In genomic region chr18:374735-375168, GRCh38 we compare ENCODE assay signal across 13 cellular contexts.
DNase-seq lines count a peak whose midpoint lies in the region; ATAC-seq and TF ChIP-seq lines count a peak whose summit lies in the region.
"Had no signal": no experiment of that assay in that cellular context is flagged by ENCODE, and none has a peak within 500 bp of the region (broad histone marks: within the 10 kb centered on the region; RNA-seq: fewer than 3 reads in every experiment).

No MANE protein-coding gene starts in this region.

- H3K9me3 ChIP-seq in thyroid gland, result no peaks in the 10 kb centered on the region

- DNase-seq in Right ventricle myocardium inferior (ENCODE audit: missing footprints), result no peak
- no peak for DNase-seq in cardiac septum (ENCODE audit: low spot score)
- DNase-seq in fibroblast of gingiva (ENCODE audit: low read depth), result peak; percentile 74
- no peak for DNase-seq in stimulated activated naive CD8-positive, alpha-beta T cell treated with anti-CD3 and anti-CD28 coated beads, Interleukin-15, amount 100 ng/mL, for 72 hours
- DNase-seq in NCI-H345 (lab: John Stamatoyannopoulos, UW), result no peak
- DNase-seq in foreskin melanocyte, result no peak
- DNase-seq in thyroid gland, result no peak
- DNase-seq: cortex of kidney, NCI-H2107, T1000 had no signal

- intact Hi-C loops in Right ventricle myocardium inferior (cut with DNase I), result no loop called here
- intact Hi-C loops in cardiac septum (cut with DNase I), result no loop called here
- intact Hi-C loops in thyroid gland (cut with DNase I), result no loop called here

- H3K4me1 ChIP-seq in thyroid gland, result peaks cover 0 to 5% of the 10 kb centered on the region in 2 donors
- H3K4me1 ChIP-seq: parathyroid adenoma had no signal

- no peak for TF ChIP-seq POLR2A in thyroid gland (IDR thresholded peaks at IDR 0.05)

- peak overlapping the region in 1 of 3 donors; percentile 56 for H3K27ac ChIP-seq in thyroid gland
- H3K27ac ChIP-seq: parathyroid adenoma had no signal

- no peaks in the 10 kb centered on the region for H3K4me1 Mint-ChIP-seq in stimulated activated naive CD8-positive, alpha-beta T cell treated with anti-CD3 and anti-CD28 coated beads, Interleukin-15, amount 100 ng/mL, for 72 hours

- H3K9me3 Mint-ChIP-seq in stimulated activated naive CD8-positive, alpha-beta T cell treated with anti-CD3 and anti-CD28 coated beads, Interleukin-15, amount 100 ng/mL, for 72 hours, result no peaks in the 10 kb centered on the region
- H3K9me3 Mint-ChIP-seq: activated T-helper 1 cell treated with anti-CD3 and anti-CD28 coated beads, Interleukin-12 subunit alpha, Interleukin-12 subunit beta, Interleukin-2, Interleukin-4 antibody, amounts not matched to agents 30 ng/mL and 10 ng/mL and 1 ng/mL, durations not matched to agents 14 hours and 24 hours and 36 hours had no signal

- WGBS in thyroid gland, 2 donors, result 39 to 61% methylated on average over 4 of the region's 4 CpGs

- ATAC-seq in Right ventricle myocardium inferior (peak; percentile 53), HG03066 (IDR thresholded peaks at IDR 0.05; ENCODE audit: low read depth, unreplicated experiment) (peak; percentile 72)
- no peak for ATAC-seq in stimulated activated naive CD8-positive, alpha-beta T cell treated with anti-CD3 and anti-CD28 coated beads, Interleukin-15, amount 100 ng/mL, for 72 hours

- H3K27ac Mint-ChIP-seq in stimulated activated naive CD8-positive, alpha-beta T cell treated with anti-CD3 and anti-CD28 coated beads, Interleukin-15, amount 100 ng/mL, for 72 hours, result no peak overlapping the region
- H3K27ac Mint-ChIP-seq: activated T-helper 1 cell treated with anti-CD3 and anti-CD28 coated beads, Interleukin-12 subunit alpha, Interleukin-12 subunit beta, Interleukin-2, Interleukin-4 antibody, amounts not matched to agents 30 ng/mL and 10 ng/mL and 1 ng/mL, durations not matched to agents 14 hours and 24 hours and 36 hours had no signal

- no peak overlapping the region for H3K4me3 ChIP-seq in thyroid gland (replicated peaks in 1 of 3)

- H3K4me3 Mint-ChIP-seq in stimulated activated naive CD8-positive, alpha-beta T cell treated with anti-CD3 and anti-CD28 coated beads, Interleukin-15, amount 100 ng/mL, for 72 hours, result no peak overlapping the region
- H3K4me3 Mint-ChIP-seq: activated T-helper 1 cell treated with anti-CD3 and anti-CD28 coated beads, Interleukin-12 subunit alpha, Interleukin-12 subunit beta, Interleukin-2, Interleukin-4 antibody, amounts not matched to agents 30 ng/mL and 10 ng/mL and 1 ng/mL, durations not matched to agents 14 hours and 24 hours and 36 hours had no signal

- no peaks in the 10 kb centered on the region for H3K27me3 ChIP-seq in thyroid gland

- no peak for TF ChIP-seq CTCF in thyroid gland (IDR thresholded peaks at IDR 0.05)

- no peaks in the 10 kb centered on the region for H3K27me3 Mint-ChIP-seq in stimulated activated naive CD8-positive, alpha-beta T cell treated with anti-CD3 and anti-CD28 coated beads, Interleukin-15, amount 100 ng/mL, for 72 hours

- H3K36me3 ChIP-seq in thyroid gland, result no peaks in the 10 kb centered on the region
